Comparison of ENCODE assay signal across 2 cellular contexts in the genomic region with DNA sequence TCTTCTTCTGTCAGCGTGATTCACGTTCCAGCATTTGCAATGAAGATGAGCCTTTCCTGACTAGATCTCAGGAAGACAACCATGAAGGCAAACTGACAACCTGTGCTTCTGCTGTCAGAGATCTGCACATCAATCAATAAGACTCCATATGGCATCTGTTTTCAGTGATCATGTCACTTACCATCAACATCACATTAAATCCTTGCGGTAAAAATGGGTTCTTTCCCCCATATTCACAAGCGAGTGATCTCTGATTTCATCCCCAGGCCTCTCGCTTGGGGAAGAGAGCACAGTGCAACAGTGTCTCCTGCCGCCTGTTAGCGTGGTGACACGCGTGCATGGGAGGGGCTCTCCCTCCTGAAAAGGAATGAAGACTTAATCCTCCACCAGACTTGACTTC.
TF ChIP-seq lines count a peak whose summit lies in the region.

No MANE protein-coding gene starts in this region.

TF ChIP-seq in IMR-90, 13 proteins besides CTCF, POLR2A, EP300 and RAD21:
- TF ChIP-seq BHLHE40 (IDR thresholded peaks at IDR 0.05; ENCODE audit: low read depth, low read length): no peak
- no peak for TF ChIP-seq RCOR1 (IDR thresholded peaks at IDR 0.05; ENCODE audit: insufficient replicate concordance, low read length)
- no peak for TF ChIP-seq CHD1 (IDR thresholded peaks at IDR 0.05; ENCODE audit: low read depth, low read length)
- TF ChIP-seq, protein P1, sequence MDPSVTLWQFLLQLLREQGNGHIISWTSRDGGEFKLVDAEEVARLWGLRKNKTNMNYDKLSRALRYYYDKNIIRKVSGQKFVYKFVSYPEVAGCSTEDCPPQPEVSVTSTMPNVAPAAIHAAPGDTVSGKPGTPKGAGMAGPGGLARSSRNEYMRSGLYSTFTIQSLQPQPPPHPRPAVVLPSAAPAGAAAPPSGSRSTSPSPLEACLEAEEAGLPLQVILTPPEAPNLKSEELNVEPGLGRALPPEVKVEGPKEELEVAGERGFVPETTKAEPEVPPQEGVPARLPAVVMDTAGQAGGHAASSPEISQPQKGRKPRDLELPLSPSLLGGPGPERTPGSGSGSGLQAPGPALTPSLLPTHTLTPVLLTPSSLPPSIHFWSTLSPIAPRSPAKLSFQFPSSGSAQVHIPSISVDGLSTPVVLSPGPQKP (IDR thresholded peaks at IDR 0.05; ENCODE audit: borderline replicate concordance, low read depth, low read length): no peak
- no peak for TF ChIP-seq RFX5 (IDR thresholded peaks at IDR 0.05; ENCODE audit: low read depth, low read length)
- TF ChIP-seq, protein P2, sequence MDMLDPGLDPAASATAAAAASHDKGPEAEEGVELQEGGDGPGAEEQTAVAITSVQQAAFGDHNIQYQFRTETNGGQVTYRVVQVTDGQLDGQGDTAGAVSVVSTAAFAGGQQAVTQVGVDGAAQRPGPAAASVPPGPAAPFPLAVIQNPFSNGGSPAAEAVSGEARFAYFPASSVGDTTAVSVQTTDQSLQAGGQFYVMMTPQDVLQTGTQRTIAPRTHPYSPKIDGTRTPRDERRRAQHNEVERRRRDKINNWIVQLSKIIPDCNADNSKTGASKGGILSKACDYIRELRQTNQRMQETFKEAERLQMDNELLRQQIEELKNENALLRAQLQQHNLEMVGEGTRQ (IDR thresholded peaks at IDR 0.05; ENCODE audit: low read depth, low read length): no peak
- TF ChIP-seq MXI1 (IDR thresholded peaks at IDR 0.05; ENCODE audit: borderline replicate concordance, low read depth, low read length): no peak
- TF ChIP-seq MAZ (IDR thresholded peaks at IDR 0.05; ENCODE audit: borderline replicate concordance, low read depth, low read length): no peak
- TF ChIP-seq MAFK (IDR thresholded peaks at IDR 0.05; ENCODE audit: low read depth, low read length): no peak
- TF ChIP-seq FOS (IDR thresholded peaks at IDR 0.05; ENCODE audit: low read depth, low read length): no peak
- no peak for TF ChIP-seq CEBPB (IDR thresholded peaks at IDR 0.05; ENCODE audit: low read depth, low read length)
- TF ChIP-seq SMC3 (IDR thresholded peaks at IDR 0.05; ENCODE audit: low read depth, low read length): no peak
- no peak for TF ChIP-seq NFE2L2 (IDR thresholded peaks at IDR 0.05; ENCODE audit: low read depth, low read length)

TF ChIP-seq in WTC11, 78 proteins besides CTCF, POLR2A, EP300 and RAD21:
- no peak for TF ChIP-seq FOXJ3 (CRISPR knock-in tag; IDR thresholded peaks at IDR 0.05; ENCODE audit: borderline replicate concordance)
- no peak for TF ChIP-seq SP1 (CRISPR knock-in tag; conservative IDR thresholded peaks at IDR 0.05)
- TF ChIP-seq, protein P3, sequence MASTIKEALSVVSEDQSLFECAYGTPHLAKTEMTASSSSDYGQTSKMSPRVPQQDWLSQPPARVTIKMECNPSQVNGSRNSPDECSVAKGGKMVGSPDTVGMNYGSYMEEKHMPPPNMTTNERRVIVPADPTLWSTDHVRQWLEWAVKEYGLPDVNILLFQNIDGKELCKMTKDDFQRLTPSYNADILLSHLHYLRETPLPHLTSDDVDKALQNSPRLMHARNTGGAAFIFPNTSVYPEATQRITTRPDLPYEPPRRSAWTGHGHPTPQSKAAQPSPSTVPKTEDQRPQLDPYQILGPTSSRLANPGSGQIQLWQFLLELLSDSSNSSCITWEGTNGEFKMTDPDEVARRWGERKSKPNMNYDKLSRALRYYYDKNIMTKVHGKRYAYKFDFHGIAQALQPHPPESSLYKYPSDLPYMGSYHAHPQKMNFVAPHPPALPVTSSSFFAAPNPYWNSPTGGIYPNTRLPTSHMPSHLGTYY (CRISPR knock-in tag; IDR thresholded peaks at IDR 0.05): no peak
- no peak for TF ChIP-seq ZNF138 (CRISPR knock-in tag; conservative IDR thresholded peaks at IDR 0.05)
- TF ChIP-seq RORB (CRISPR knock-in tag; IDR thresholded peaks at IDR 0.05): no peak
- TF ChIP-seq, protein P4, sequence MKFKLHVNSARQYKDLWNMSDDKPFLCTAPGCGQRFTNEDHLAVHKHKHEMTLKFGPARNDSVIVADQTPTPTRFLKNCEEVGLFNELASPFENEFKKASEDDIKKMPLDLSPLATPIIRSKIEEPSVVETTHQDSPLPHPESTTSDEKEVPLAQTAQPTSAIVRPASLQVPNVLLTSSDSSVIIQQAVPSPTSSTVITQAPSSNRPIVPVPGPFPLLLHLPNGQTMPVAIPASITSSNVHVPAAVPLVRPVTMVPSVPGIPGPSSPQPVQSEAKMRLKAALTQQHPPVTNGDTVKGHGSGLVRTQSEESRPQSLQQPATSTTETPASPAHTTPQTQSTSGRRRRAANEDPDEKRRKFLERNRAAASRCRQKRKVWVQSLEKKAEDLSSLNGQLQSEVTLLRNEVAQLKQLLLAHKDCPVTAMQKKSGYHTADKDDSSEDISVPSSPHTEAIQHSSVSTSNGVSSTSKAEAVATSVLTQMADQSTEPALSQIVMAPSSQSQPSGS (CRISPR knock-in tag; IDR thresholded peaks at IDR 0.05; ENCODE audit: borderline replicate concordance, low read depth): no peak
- no peak for TF ChIP-seq IRF2 (CRISPR knock-in tag; IDR thresholded peaks at IDR 0.05; ENCODE audit: borderline replicate concordance, low read depth)
- TF ChIP-seq NR3C1 (CRISPR knock-in tag; conservative IDR thresholded peaks at IDR 0.05; ENCODE audit: low read depth): no peak
- no peak for TF ChIP-seq ZNF121 (CRISPR knock-in tag; IDR thresholded peaks at IDR 0.05)
- TF ChIP-seq, protein P5, sequence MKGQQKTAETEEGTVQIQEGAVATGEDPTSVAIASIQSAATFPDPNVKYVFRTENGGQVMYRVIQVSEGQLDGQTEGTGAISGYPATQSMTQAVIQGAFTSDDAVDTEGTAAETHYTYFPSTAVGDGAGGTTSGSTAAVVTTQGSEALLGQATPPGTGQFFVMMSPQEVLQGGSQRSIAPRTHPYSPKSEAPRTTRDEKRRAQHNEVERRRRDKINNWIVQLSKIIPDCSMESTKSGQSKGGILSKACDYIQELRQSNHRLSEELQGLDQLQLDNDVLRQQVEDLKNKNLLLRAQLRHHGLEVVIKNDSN (CRISPR knock-in tag; IDR thresholded peaks at IDR 0.05): no peak
- TF ChIP-seq ELF4 (CRISPR knock-in tag; IDR thresholded peaks at IDR 0.05; ENCODE audit: low read depth): no peak
- TF ChIP-seq, protein P6, sequence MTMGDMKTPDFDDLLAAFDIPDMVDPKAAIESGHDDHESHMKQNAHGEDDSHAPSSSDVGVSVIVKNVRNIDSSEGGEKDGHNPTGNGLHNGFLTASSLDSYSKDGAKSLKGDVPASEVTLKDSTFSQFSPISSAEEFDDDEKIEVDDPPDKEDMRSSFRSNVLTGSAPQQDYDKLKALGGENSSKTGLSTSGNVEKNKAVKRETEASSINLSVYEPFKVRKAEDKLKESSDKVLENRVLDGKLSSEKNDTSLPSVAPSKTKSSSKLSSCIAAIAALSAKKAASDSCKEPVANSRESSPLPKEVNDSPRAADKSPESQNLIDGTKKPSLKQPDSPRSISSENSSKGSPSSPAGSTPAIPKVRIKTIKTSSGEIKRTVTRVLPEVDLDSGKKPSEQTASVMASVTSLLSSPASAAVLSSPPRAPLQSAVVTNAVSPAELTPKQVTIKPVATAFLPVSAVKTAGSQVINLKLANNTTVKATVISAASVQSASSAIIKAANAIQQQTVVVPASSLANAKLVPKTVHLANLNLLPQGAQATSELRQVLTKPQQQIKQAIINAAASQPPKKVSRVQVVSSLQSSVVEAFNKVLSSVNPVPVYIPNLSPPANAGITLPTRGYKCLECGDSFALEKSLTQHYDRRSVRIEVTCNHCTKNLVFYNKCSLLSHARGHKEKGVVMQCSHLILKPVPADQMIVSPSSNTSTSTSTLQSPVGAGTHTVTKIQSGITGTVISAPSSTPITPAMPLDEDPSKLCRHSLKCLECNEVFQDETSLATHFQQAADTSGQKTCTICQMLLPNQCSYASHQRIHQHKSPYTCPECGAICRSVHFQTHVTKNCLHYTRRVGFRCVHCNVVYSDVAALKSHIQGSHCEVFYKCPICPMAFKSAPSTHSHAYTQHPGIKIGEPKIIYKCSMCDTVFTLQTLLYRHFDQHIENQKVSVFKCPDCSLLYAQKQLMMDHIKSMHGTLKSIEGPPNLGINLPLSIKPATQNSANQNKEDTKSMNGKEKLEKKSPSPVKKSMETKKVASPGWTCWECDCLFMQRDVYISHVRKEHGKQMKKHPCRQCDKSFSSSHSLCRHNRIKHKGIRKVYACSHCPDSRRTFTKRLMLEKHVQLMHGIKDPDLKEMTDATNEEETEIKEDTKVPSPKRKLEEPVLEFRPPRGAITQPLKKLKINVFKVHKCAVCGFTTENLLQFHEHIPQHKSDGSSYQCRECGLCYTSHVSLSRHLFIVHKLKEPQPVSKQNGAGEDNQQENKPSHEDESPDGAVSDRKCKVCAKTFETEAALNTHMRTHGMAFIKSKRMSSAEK (CRISPR knock-in tag; IDR thresholded peaks at IDR 0.05; ENCODE audit: borderline replicate concordance): no peak
- TF ChIP-seq GABPB1 (CRISPR knock-in tag; IDR thresholded peaks at IDR 0.05): no peak
- TF ChIP-seq, protein P7, sequence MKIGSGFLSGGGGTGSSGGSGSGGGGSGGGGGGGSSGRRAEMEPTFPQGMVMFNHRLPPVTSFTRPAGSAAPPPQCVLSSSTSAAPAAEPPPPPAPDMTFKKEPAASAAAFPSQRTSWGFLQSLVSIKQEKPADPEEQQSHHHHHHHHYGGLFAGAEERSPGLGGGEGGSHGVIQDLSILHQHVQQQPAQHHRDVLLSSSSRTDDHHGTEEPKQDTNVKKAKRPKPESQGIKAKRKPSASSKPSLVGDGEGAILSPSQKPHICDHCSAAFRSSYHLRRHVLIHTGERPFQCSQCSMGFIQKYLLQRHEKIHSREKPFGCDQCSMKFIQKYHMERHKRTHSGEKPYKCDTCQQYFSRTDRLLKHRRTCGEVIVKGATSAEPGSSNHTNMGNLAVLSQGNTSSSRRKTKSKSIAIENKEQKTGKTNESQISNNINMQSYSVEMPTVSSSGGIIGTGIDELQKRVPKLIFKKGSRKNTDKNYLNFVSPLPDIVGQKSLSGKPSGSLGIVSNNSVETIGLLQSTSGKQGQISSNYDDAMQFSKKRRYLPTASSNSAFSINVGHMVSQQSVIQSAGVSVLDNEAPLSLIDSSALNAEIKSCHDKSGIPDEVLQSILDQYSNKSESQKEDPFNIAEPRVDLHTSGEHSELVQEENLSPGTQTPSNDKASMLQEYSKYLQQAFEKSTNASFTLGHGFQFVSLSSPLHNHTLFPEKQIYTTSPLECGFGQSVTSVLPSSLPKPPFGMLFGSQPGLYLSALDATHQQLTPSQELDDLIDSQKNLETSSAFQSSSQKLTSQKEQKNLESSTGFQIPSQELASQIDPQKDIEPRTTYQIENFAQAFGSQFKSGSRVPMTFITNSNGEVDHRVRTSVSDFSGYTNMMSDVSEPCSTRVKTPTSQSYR (CRISPR knock-in tag; IDR thresholded peaks at IDR 0.05): no peak
- TF ChIP-seq, protein P8, sequence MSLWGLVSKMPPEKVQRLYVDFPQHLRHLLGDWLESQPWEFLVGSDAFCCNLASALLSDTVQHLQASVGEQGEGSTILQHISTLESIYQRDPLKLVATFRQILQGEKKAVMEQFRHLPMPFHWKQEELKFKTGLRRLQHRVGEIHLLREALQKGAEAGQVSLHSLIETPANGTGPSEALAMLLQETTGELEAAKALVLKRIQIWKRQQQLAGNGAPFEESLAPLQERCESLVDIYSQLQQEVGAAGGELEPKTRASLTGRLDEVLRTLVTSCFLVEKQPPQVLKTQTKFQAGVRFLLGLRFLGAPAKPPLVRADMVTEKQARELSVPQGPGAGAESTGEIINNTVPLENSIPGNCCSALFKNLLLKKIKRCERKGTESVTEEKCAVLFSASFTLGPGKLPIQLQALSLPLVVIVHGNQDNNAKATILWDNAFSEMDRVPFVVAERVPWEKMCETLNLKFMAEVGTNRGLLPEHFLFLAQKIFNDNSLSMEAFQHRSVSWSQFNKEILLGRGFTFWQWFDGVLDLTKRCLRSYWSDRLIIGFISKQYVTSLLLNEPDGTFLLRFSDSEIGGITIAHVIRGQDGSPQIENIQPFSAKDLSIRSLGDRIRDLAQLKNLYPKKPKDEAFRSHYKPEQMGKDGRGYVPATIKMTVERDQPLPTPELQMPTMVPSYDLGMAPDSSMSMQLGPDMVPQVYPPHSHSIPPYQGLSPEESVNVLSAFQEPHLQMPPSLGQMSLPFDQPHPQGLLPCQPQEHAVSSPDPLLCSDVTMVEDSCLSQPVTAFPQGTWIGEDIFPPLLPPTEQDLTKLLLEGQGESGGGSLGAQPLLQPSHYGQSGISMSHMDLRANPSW (CRISPR knock-in tag; conservative IDR thresholded peaks at IDR 0.05; ENCODE audit: low read depth): no peak
- TF ChIP-seq ZNF396 (CRISPR knock-in tag; IDR thresholded peaks at IDR 0.05; ENCODE audit: borderline replicate concordance): no peak
- no peak for TF ChIP-seq SMAD3 (CRISPR knock-in tag; IDR thresholded peaks at IDR 0.05; ENCODE audit: borderline replicate concordance)
- no peak for TF ChIP-seq TEAD4 (CRISPR knock-in tag; IDR thresholded peaks at IDR 0.05)
- TF ChIP-seq FOXP1 (CRISPR knock-in tag; IDR thresholded peaks at IDR 0.05; ENCODE audit: borderline replicate concordance): no peak
TF ChIP-seq in WTC11: peak in this region for 0.
